In the genomic region with DNA sequence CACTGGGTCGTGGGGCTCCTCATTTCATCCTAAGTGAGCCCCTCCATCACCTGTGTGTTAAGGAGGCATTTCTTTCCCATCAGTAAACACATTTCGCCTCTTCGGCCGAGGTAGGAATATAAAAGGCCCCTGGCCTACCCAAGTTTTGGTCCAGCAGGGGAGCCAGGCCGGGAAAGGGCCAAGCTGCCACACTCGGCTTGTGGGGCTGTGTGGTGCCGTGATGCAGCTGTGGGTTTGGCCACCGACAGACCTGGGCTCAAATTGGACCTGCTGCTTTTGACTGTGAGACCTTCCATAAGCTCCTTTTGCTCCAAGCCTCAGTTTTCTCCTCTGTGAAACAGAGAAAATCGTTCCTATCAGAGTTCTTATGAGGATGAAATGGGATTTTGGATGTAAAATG, we compare ENCODE assay signal across 8 cellular contexts. TPM values are rescaled to one million over a fixed set of nuclear protein-coding genes. Genes with fewer than 3 reads are reported as not detected.
DNase-seq lines count a peak whose midpoint lies in the region; ATAC-seq and TF ChIP-seq lines count a peak whose summit lies in the region.

No MANE protein-coding gene starts in this region.

- H3K36me3 ChIP-seq in left lung: peaks cover 0 to 42% of the 10 kb centered on the region in 2 donors

- no peaks in the 10 kb centered on the region for H3K27me3 ChIP-seq in left lung

- H3K27me3 Mint-ChIP-seq in activated CD4-positive, alpha-beta T cell treated with anti-CD3 and anti-CD28 coated beads for 36 hours: peaks cover 6% of the 10 kb centered on the region
- H3K27me3 Mint-ChIP-seq in activated naive CD8-positive, alpha-beta T cell treated with anti-CD3 and anti-CD28 coated beads, Interleukin-2, amount 50 U/mL, for 24 hours: peaks cover 4% of the 10 kb centered on the region

- H3K36me3 Mint-ChIP-seq in activated CD4-positive, alpha-beta T cell treated with anti-CD3 and anti-CD28 coated beads for 36 hours (ENCODE audit: low read depth): peaks cover 23% of the 10 kb centered on the region
- H3K36me3 Mint-ChIP-seq in activated naive CD8-positive, alpha-beta T cell treated with anti-CD3 and anti-CD28 coated beads, Interleukin-2, amount 50 U/mL, for 24 hours (ENCODE audit: low read depth): peaks cover 20% of the 10 kb centered on the region

- peak overlapping the region; percentile 90 for H3K27ac Mint-ChIP-seq in activated CD4-positive, alpha-beta T cell treated with anti-CD3 and anti-CD28 coated beads for 36 hours
- peak overlapping the region; percentile 92 for H3K27ac Mint-ChIP-seq in activated naive CD8-positive, alpha-beta T cell treated with anti-CD3 and anti-CD28 coated beads, Interleukin-2, amount 50 U/mL, for 24 hours

- no peak for ATAC-seq in activated CD4-positive, alpha-beta T cell treated with anti-CD3 and anti-CD28 coated beads for 36 hours
- no peak for ATAC-seq in activated naive CD8-positive, alpha-beta T cell treated with anti-CD3 and anti-CD28 coated beads, Interleukin-2, amount 50 U/mL, for 24 hours
- ATAC-seq in left lung: no peak

- CTCF ChIA-PET in activated CD4-positive, alpha-beta T cell treated with anti-CD3 and anti-CD28 coated beads for 36 hours (lab: Charles Lee): interaction anchor here (0.7 to 1.2 kb wide), 4 partner anchors 10 to 52 kb away, joined by 3 read pairs; partner anchors contain the start of gene GSTP1

- TF ChIP-seq CTCF in left lung (IDR thresholded peaks at IDR 0.05): no peak

- POLR2A ChIA-PET in activated CD4-positive, alpha-beta T cell treated with anti-CD3 and anti-CD28 coated beads for 36 hours (lab: Charles Lee): interaction anchor here (0.7 kb wide), 1 partner anchor 9 kb away, joined by 3 read pairs; no protein-coding TSS in a partner anchor

- intact Hi-C loops in activated CD4-positive, alpha-beta T cell treated with anti-CD3 and anti-CD28 coated beads for 36 hours (cut with DNase I, micrococcal nuclease): loop anchor here in 1 of 2 experiments (5.0 kb wide), 1 partner anchor 765 kb away; the partner anchor contains the start of gene RCE1
- intact Hi-C loops in left lung (cut with DNase I): no loop called here

- H3K9me3 ChIP-seq in left lung: no peaks in the 10 kb centered on the region

- DNase-seq in activated CD4-positive, alpha-beta T cell treated with anti-CD3 and anti-CD28 coated beads for 36 hours: no peak
- no peak for DNase-seq in activated CD4-positive, alpha-beta T cell treated with anti-CD3 and anti-CD28 coated beads, Interleukin-2, amount 50 U/mL, for 4 hours
- no peak for DNase-seq in activated naive CD8-positive, alpha-beta T cell treated with anti-CD3 and anti-CD28 coated beads, Interleukin-2, amount 50 U/mL, for 24 hours
- DNase-seq in left lung (no peak), substantia nigra (lab: John Stamatoyannopoulos, UW) (no peak), caudate nucleus (lab: John Stamatoyannopoulos, UW) (no peak), COR-L47 (lab: John Stamatoyannopoulos, UW) (no peak), NCI-H2171 (lab: John Stamatoyannopoulos, UW) (no peak)

- peaks cover 16% of the 10 kb centered on the region for H3K4me1 Mint-ChIP-seq in activated CD4-positive, alpha-beta T cell treated with anti-CD3 and anti-CD28 coated beads for 36 hours
- H3K4me1 Mint-ChIP-seq in activated naive CD8-positive, alpha-beta T cell treated with anti-CD3 and anti-CD28 coated beads, Interleukin-2, amount 50 U/mL, for 24 hours: peaks cover 24% of the 10 kb centered on the region

- H3K9me3 Mint-ChIP-seq in activated CD4-positive, alpha-beta T cell treated with anti-CD3 and anti-CD28 coated beads for 36 hours (ENCODE audit: low read depth): no peaks in the 10 kb centered on the region
- no peaks in the 10 kb centered on the region for H3K9me3 Mint-ChIP-seq in activated naive CD8-positive, alpha-beta T cell treated with anti-CD3 and anti-CD28 coated beads, Interleukin-2, amount 50 U/mL, for 24 hours

- peak overlapping the region; percentile 92 for H3K4me3 Mint-ChIP-seq in activated CD4-positive, alpha-beta T cell treated with anti-CD3 and anti-CD28 coated beads for 36 hours
- peak overlapping the region; percentile 93 for H3K4me3 Mint-ChIP-seq in activated naive CD8-positive, alpha-beta T cell treated with anti-CD3 and anti-CD28 coated beads, Interleukin-2, amount 50 U/mL, for 24 hours

- no peak overlapping the region for H3K27ac ChIP-seq in left lung
- H3K27ac ChIP-seq in substantia nigra (ENCODE audit: low read depth, low read length, poor library complexity, severe bottlenecking): peak overlapping the region; percentile 84
- H3K27ac ChIP-seq in caudate nucleus (ENCODE audit: low read depth, low read length): no peak overlapping the region

- peak overlapping the region; percentile 89 to 98 for H3K4me3 ChIP-seq in left lung

- peaks cover 13 to 23% of the 10 kb centered on the region in 2 donors for H3K4me1 ChIP-seq in left lung

RNA-seq across cellular contexts. Expression of gene NDUFV1, which starts 0.8 kb away (rescaled TPM):
- total RNA-seq in activated CD4-positive, alpha-beta T cell treated with anti-CD3 and anti-CD28 coated beads for 36 hours: 100 to 1,000 TPM; 253 to 287 TPM
- 100 to 1,000 TPM; 136 to 155 TPM for total RNA-seq in left lung

RNA-seq across cellular contexts. Expression of gene NUDT8, which starts 22.2 kb away (rescaled TPM):
- 10 to 100 TPM; 17.0 to 23.4 TPM for total RNA-seq in activated CD4-positive, alpha-beta T cell treated with anti-CD3 and anti-CD28 coated beads for 36 hours
- total RNA-seq in left lung: 10 to 100 TPM; 10.7 to 18.1 TPM

RNA-seq across cellular contexts. Expression of gene GSTP1, which starts 23.9 kb away (rescaled TPM):
- 100 to 1,000 TPM; 376 to 463 TPM for total RNA-seq in activated CD4-positive, alpha-beta T cell treated with anti-CD3 and anti-CD28 coated beads for 36 hours
- total RNA-seq in left lung: 1,000 to 10,000 TPM in 1 of 2 donors, 100 to 1,000 TPM in 1; 790 to 1,058 TPM

RNA-seq across cellular contexts. Expression of gene TBX10, which starts 32.1 kb away (rescaled TPM):
- not detected for total RNA-seq in activated CD4-positive, alpha-beta T cell treated with anti-CD3 and anti-CD28 coated beads for 36 hours
- not detected for total RNA-seq in left lung

RNA-seq across cellular contexts. Expression of gene ACY3, which starts 43.0 kb away (rescaled TPM):
- under 1 TPM; 0.46 TPM for total RNA-seq in activated CD4-positive, alpha-beta T cell treated with anti-CD3 and anti-CD28 coated beads for 36 hours
- total RNA-seq in left lung: under 1 TPM; 0.29 to 0.61 TPM
